In the genomic region with DNA sequence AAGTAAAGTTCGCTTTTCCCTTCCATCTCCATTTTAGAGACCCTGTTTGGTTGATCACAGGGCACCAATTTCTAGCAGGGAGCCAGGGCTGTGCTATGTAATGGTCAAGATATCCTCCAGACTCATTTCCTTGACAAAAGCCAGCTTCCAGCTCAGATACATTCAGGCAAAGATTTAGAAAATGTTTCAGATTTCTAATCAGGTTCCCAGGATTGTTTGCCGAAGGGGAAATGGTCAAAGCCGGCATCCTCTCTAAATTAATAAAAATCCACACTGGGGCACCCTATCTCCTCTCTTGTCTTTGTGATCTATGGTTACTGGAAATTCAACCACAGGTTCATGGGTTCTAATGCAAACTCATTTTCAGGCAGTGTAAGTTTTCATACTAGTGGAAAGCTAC, we compare ENCODE assay signal across 1 cellular context.
TF ChIP-seq lines count a peak whose summit lies in the region.

No MANE protein-coding gene starts in this region.

TF ChIP-seq in SK-N-SH, 30 proteins besides CTCF, POLR2A, EP300 and RAD21 (continued from another document):
- TF ChIP-seq, protein P1, sequence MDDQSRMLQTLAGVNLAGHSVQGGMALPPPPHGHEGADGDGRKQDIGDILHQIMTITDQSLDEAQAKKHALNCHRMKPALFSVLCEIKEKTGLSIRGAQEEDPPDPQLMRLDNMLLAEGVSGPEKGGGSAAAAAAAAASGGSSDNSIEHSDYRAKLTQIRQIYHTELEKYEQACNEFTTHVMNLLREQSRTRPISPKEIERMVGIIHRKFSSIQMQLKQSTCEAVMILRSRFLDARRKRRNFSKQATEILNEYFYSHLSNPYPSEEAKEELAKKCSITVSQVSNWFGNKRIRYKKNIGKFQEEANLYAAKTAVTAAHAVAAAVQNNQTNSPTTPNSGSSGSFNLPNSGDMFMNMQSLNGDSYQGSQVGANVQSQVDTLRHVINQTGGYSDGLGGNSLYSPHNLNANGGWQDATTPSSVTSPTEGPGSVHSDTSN (IDR thresholded peaks at IDR 0.05) = 0 out of 2 replicates have a peak, but pooled peaks have one; percentile 20
- no peak for TF ChIP-seq ELF1 (IDR thresholded peaks at IDR 0.05)
- TF ChIP-seq EZH2phosphoT487 (IDR thresholded peaks at IDR 0.05; ENCODE audit: borderline replicate concordance, low read depth) = no peak
- TF ChIP-seq TEAD4 (IDR thresholded peaks at IDR 0.05; ENCODE audit: borderline replicate concordance, insufficient read depth) = 0 out of 2 replicates have a peak, but pooled peaks have one; percentile 51
- no peak for TF ChIP-seq MEF2A (IDR thresholded peaks at IDR 0.05; ENCODE audit: borderline replicate concordance, low read depth)
- TF ChIP-seq TCF12 (IDR thresholded peaks at IDR 0.05) = peak; percentile 63
- TF ChIP-seq TAF1 (IDR thresholded peaks at IDR 0.05; ENCODE audit: borderline replicate concordance, low read depth, low read length) = no peak
- TF ChIP-seq YY1 (IDR thresholded peaks at IDR 0.05; ENCODE audit: low read depth) = no peak
- peak; percentile 29; the same call in 1 of the 2 replicates for TF ChIP-seq SMC3 (IDR thresholded peaks at IDR 0.05; ENCODE audit: low read depth, low read length)
- TF ChIP-seq FOXM1 (IDR thresholded peaks at IDR 0.05; ENCODE audit: low read depth) = no peak
- TF ChIP-seq, protein P2, sequence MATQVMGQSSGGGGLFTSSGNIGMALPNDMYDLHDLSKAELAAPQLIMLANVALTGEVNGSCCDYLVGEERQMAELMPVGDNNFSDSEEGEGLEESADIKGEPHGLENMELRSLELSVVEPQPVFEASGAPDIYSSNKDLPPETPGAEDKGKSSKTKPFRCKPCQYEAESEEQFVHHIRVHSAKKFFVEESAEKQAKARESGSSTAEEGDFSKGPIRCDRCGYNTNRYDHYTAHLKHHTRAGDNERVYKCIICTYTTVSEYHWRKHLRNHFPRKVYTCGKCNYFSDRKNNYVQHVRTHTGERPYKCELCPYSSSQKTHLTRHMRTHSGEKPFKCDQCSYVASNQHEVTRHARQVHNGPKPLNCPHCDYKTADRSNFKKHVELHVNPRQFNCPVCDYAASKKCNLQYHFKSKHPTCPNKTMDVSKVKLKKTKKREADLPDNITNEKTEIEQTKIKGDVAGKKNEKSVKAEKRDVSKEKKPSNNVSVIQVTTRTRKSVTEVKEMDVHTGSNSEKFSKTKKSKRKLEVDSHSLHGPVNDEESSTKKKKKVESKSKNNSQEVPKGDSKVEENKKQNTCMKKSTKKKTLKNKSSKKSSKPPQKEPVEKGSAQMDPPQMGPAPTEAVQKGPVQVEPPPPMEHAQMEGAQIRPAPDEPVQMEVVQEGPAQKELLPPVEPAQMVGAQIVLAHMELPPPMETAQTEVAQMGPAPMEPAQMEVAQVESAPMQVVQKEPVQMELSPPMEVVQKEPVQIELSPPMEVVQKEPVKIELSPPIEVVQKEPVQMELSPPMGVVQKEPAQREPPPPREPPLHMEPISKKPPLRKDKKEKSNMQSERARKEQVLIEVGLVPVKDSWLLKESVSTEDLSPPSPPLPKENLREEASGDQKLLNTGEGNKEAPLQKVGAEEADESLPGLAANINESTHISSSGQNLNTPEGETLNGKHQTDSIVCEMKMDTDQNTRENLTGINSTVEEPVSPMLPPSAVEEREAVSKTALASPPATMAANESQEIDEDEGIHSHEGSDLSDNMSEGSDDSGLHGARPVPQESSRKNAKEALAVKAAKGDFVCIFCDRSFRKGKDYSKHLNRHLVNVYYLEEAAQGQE (IDR thresholded peaks at IDR 0.05; ENCODE audit: low read depth, low read length) = no peak
- TF ChIP-seq POLR2AphosphoS5 (IDR thresholded peaks at IDR 0.05; ENCODE audit: low read depth, low read length) = peak; percentile 68; the same call in 1 of the 2 replicates
- TF ChIP-seq RXRA (IDR thresholded peaks at IDR 0.05; ENCODE audit: borderline replicate concordance, low read depth) = no peak
- no peak; the same call in 1 of the 2 replicates for TF ChIP-seq RFX5 (IDR thresholded peaks at IDR 0.05; ENCODE audit: low read length)
- TF ChIP-seq CHD2 (IDR thresholded peaks at IDR 0.05; ENCODE audit: low read length, partially characterized antibody) = peak; percentile 91
- TF ChIP-seq, protein P3, sequence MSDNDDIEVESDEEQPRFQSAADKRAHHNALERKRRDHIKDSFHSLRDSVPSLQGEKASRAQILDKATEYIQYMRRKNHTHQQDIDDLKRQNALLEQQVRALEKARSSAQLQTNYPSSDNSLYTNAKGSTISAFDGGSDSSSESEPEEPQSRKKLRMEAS (IDR thresholded peaks at IDR 0.05; ENCODE audit: low read depth) = no peak
- no peak for TF ChIP-seq IRF3 (IDR thresholded peaks at IDR 0.05; ENCODE audit: low read depth, low read length)
- TF ChIP-seq SIN3A (IDR thresholded peaks at IDR 0.05; ENCODE audit: borderline replicate concordance, low read depth, low read length) = no peak
- TF ChIP-seq GABPA (IDR thresholded peaks at IDR 0.05; ENCODE audit: low read depth) = no peak
- peak; percentile 92 for TF ChIP-seq GATA2 (CRISPR knock-in tag; IDR thresholded peaks at IDR 0.05)
- peak; percentile 56; the same call in 1 of the 2 replicates for TF ChIP-seq MXI1 (IDR thresholded peaks at IDR 0.05; ENCODE audit: low read depth, low read length)
- no peak for TF ChIP-seq FOSL2 (IDR thresholded peaks at IDR 0.05; ENCODE audit: borderline replicate concordance, low read depth)
